ENCODE assay signal across 8 cellular contexts in the genomic region with DNA sequence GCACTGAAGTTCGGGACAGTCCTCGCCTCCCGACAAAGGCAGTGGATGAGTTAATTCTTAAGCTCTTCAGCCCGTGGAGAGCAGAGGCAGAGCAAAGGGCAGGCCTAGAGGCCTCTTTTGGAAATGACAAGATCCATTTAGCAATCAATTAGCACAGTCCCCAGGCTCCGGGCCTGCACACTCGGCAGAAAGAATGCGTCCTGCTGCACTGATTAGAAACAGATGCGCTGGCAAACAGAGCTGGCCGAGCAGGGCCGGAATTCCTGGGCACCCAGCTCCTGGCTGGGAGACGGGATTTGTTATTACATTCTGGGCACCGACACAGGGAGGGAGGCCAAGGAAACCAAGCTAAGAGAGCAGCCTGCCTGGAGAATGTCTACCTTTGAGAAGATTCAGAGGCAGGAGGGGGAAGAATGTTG.
DNase-seq lines count a peak whose midpoint lies in the region; ATAC-seq and TF ChIP-seq lines count a peak whose summit lies in the region.
"Had no signal": no experiment of that assay in that cellular context is flagged by ENCODE, and none has a peak within 500 bp of the region (broad histone marks: within the 10 kb centered on the region; RNA-seq: fewer than 3 reads in every experiment).

No MANE protein-coding gene starts in this region.

- H3K4me1 ChIP-seq in NT2/D1 (ENCODE audit: insufficient read depth, insufficient read length) (peaks cover 10% of the 10 kb centered on the region), mucosa of descending colon (ENCODE audit: low read depth) (no peaks in the 10 kb centered on the region), uterus (peaks cover 0 to 23% of the 10 kb centered on the region in 2 donors)

- intact Hi-C loops in mucosa of descending colon (cut with DNase I, micrococcal nuclease): loop anchor here in 1 of 2 donors (5.0 kb wide), 1 partner anchor 139 kb away; no protein-coding TSS in a partner anchor
- intact Hi-C loops in uterus (cut with DNase I; ENCODE audit: low total_unique reads): no loop called here

- no peak overlapping the region for H3K4me3 Mint-ChIP-seq in activated T-cell treated with anti-CD3 and anti-CD28 coated beads, Interleukin-2, amount 50 U/mL, for 4 hours

- H3K36me3 Mint-ChIP-seq in activated T-cell treated with anti-CD3 and anti-CD28 coated beads, Interleukin-2, amount 50 U/mL, for 4 hours (ENCODE audit: insufficient read depth): no peaks in the 10 kb centered on the region

- H3K4me3 ChIP-seq in NT2/D1 (ENCODE audit: insufficient read length, low read depth) (no peak overlapping the region), mucosa of descending colon (no peak overlapping the region), uterus (no peak overlapping the region)
- H3K4me3 ChIP-seq: skin epidermis had no signal

- peaks cover 13% of the 10 kb centered on the region for H3K27me3 Mint-ChIP-seq in activated T-cell treated with anti-CD3 and anti-CD28 coated beads, Interleukin-2, amount 50 U/mL, for 4 hours (ENCODE audit: low read depth)

- TF ChIP-seq POLR2A in uterus (IDR thresholded peaks at IDR 0.05): no peak

- no peaks in the 10 kb centered on the region for H3K9me3 ChIP-seq in NT2/D1 (ENCODE audit: insufficient read depth, low read length)
- H3K9me3 ChIP-seq in mucosa of descending colon: no peaks in the 10 kb centered on the region
- no peaks in the 10 kb centered on the region for H3K9me3 ChIP-seq in uterus

- no peaks in the 10 kb centered on the region for H3K4me1 Mint-ChIP-seq in activated T-cell treated with anti-CD3 and anti-CD28 coated beads, Interleukin-2, amount 50 U/mL, for 4 hours (ENCODE audit: low read depth)

- no peaks in the 10 kb centered on the region for H3K9me3 Mint-ChIP-seq in activated T-cell treated with anti-CD3 and anti-CD28 coated beads, Interleukin-2, amount 50 U/mL, for 4 hours

- DNase-seq in NT2/D1 (ENCODE audit: low read depth, low spot score): peak; percentile 13
- DNase-seq in fibroblast of gingiva (ENCODE audit: low read depth): peak; percentile 100
- DNase-seq in mucosa of descending colon: peak; percentile 29 to 66 (median 33)
- peak; percentile 82 to 86 for DNase-seq in uterus
- DNase-seq in SKM-1 treated with dmso at 0.1 percent for 144 hours (lab: John Stamatoyannopoulos, UW; ENCODE audit: unreplicated experiment): no peak
- no peak for DNase-seq in HK-2 (ENCODE audit: unreplicated experiment)
- DNase-seq in activated T-cell treated with anti-CD3 and anti-CD28 coated beads, Interleukin-2, amount 50 U/mL, for 4 hours: no peak

- no peaks in the 10 kb centered on the region for H3K27me3 ChIP-seq in NT2/D1 (ENCODE audit: insufficient read depth, insufficient read length)
- no peaks in the 10 kb centered on the region for H3K27me3 ChIP-seq in uterus

- peak; percentile 34 for ATAC-seq in mucosa of descending colon
- no peak for ATAC-seq in activated T-cell treated with anti-CD3 and anti-CD28 coated beads, Interleukin-2, amount 50 U/mL, for 4 hours

- H3K36me3 ChIP-seq in NT2/D1 (ENCODE audit: insufficient read depth, insufficient read length, low read length) (no peaks in the 10 kb centered on the region), mucosa of descending colon (ENCODE audit: low read depth) (no peaks in the 10 kb centered on the region), uterus (no peaks in the 10 kb centered on the region)

- peak overlapping the region; percentile 5 for H3K9ac ChIP-seq in NT2/D1 (ENCODE audit: insufficient read length, low read depth)

- peak overlapping the region; percentile 46 to 59 for H3K27ac ChIP-seq in uterus

- no peak for TF ChIP-seq CTCF in mucosa of descending colon (IDR thresholded peaks at IDR 0.05)
- TF ChIP-seq CTCF in uterus (IDR thresholded peaks at IDR 0.05): no peak

Comparison
In these comparisons a context has a peak if more than half of its experiments do, and no peak if none do; other contexts are left out.
1. DNase-seq: peak in NT2/D1 (single experiment), fibroblast of gingiva (single experiment), mucosa of descending colon (3 of 3) and uterus (2 of 2); none in SKM-1 treated with dmso at 0.1 percent for 144 hours (single experiment), HK-2 (single experiment) and activated T-cell treated with anti-CD3 and anti-CD28 coated beads, Interleukin-2, amount 50 U/mL, for 4 hours (single experiment).